In genomic region chr2:213152065-213152794, GRCh38 we compare ENCODE assay signal across 8 cellular contexts. TPM values are rescaled to one million over a fixed set of nuclear protein-coding genes. Genes with fewer than 3 reads are reported as not detected.
DNase-seq lines count a peak whose midpoint lies in the region; ATAC-seq, FAIRE-seq and TF ChIP-seq lines count a peak whose summit lies in the region.

No MANE protein-coding gene starts in this region.

- H3K4me2 ChIP-seq in endothelial cell of umbilical vein (ENCODE audit: insufficient read depth, low read length) = peak overlapping the region; percentile 81

- no peak for TF ChIP-seq EP300 in stomach (IDR thresholded peaks at IDR 0.05)

- peak; percentile 18 for ATAC-seq in activated CD4-positive, alpha-beta T cell treated with anti-CD3 and anti-CD28 coated beads for 36 hours

- dilution Hi-C loops in endothelial cell of umbilical vein (cut with MboI; ENCODE audit: extremely low pct_ligation_motif_present, low sequenced_read_pairs) = no loop called here

- H3K27me3 Mint-ChIP-seq in activated CD4-positive, alpha-beta T cell treated with anti-CD3 and anti-CD28 coated beads for 36 hours = peaks cover 32% of the 10 kb centered on the region

- FAIRE-seq in endothelial cell of umbilical vein (lab: Jason Lieb, UNC) = peak; percentile 18

- H2AFZ ChIP-seq in endothelial cell of umbilical vein (ENCODE audit: low read depth, low read length) = peak overlapping the region; percentile 94

- H3K27me3 ChIP-seq in endothelial cell of umbilical vein (ENCODE audit: control insufficient read depth in 2 of 2, insufficient read depth in 2 of 2, low read length in 2 of 2) = peaks cover 18 to 46% of the 10 kb centered on the region in 2 experiments
- no peaks in the 10 kb centered on the region for H3K27me3 ChIP-seq in stomach

- H3K36me3 Mint-ChIP-seq in activated CD4-positive, alpha-beta T cell treated with anti-CD3 and anti-CD28 coated beads for 36 hours (ENCODE audit: low read depth) = no peaks in the 10 kb centered on the region

- no peaks in the 10 kb centered on the region for H4K20me1 ChIP-seq in endothelial cell of umbilical vein (replicated peaks; ENCODE audit: control insufficient read depth, extremely low read depth, insufficient read depth, low read length)

- H3K9me1 ChIP-seq in endothelial cell of umbilical vein (replicated peaks; ENCODE audit: control insufficient read depth, extremely low read depth, insufficient read depth, low read length) = no peaks in the 10 kb centered on the region

- peak; percentile 41 for TF ChIP-seq CTCF in LNCAP (IDR thresholded peaks at IDR 0.05)
- peak; percentile 62 for TF ChIP-seq CTCF in VCaP (conservative IDR thresholded peaks at IDR 0.05)
- TF ChIP-seq CTCF in endothelial cell of umbilical vein (IDR thresholded peaks at IDR 0.05; ENCODE audit: extremely low read depth in 1 of 2, insufficient read depth in 1 of 2, low read depth in 1 of 2, low read length in 2 of 2) = peak in 1 of 2 donors; percentile 30
- peak in 4 of 7 experiments; percentile 11 to 46 (median 29) for TF ChIP-seq CTCF in stomach (IDR thresholded peaks at IDR 0.05)

- H3K9me3 ChIP-seq in endothelial cell of umbilical vein (replicated peaks; ENCODE audit: control insufficient read depth, insufficient read depth, low read length) = no peaks in the 10 kb centered on the region
- H3K9me3 ChIP-seq in mesodermal cell (ENCODE audit: control insufficient read depth, low read length) = no peaks in the 10 kb centered on the region
- H3K9me3 ChIP-seq in stomach = no peaks in the 10 kb centered on the region

- no peaks in the 10 kb centered on the region for H3K9me3 Mint-ChIP-seq in activated CD4-positive, alpha-beta T cell treated with anti-CD3 and anti-CD28 coated beads for 36 hours (ENCODE audit: low read depth)

- H3K27ac ChIP-seq in VCaP (peak overlapping the region; percentile 88), endothelial cell of umbilical vein (ENCODE audit: insufficient read depth, low read depth, low read length) (no peak overlapping the region), mesodermal cell (ENCODE audit: low read depth, low read length, severe bottlenecking) (peak overlapping the region; percentile 74), stomach (peak overlapping the region; percentile 94 to 100 (median 96))

- peak overlapping the region; percentile 77 for H3K27ac Mint-ChIP-seq in activated CD4-positive, alpha-beta T cell treated with anti-CD3 and anti-CD28 coated beads for 36 hours

- WGBS in mesodermal cell (ENCODE audit: insufficient coverage in 2 of 2), 2 experiments = 0 to 1% methylated on average over 14 to 17 of the region's 39 CpGs
- WGBS in stomach, 5 donors = 0 to 1% (median 1%) methylated on average over 28 to 39 of the region's 39 CpGs

- CTCF ChIA-PET in activated CD4-positive, alpha-beta T cell treated with anti-CD3 and anti-CD28 coated beads for 36 hours (lab: Charles Lee) = interaction anchor here (0.7 to 1.9 kb wide), 7 partner anchors 20 to 493 kb away, joined by 3 to 5 read pairs (median 4); no protein-coding TSS in a partner anchor
- CTCF ChIA-PET in endothelial cell of umbilical vein (lab: Charles Lee) = interaction anchor here (1.2 to 4.8 kb wide), 4 partner anchors 193 to 466 kb away, joined by 3 to 56 read pairs (median 31); no protein-coding TSS in a partner anchor

- peaks cover 7% of the 10 kb centered on the region for H3K4me1 ChIP-seq in endothelial cell of umbilical vein (ENCODE audit: control insufficient read depth, extremely low read depth, insufficient read depth, low read length)
- H3K4me1 ChIP-seq in mesodermal cell (ENCODE audit: control insufficient read depth, insufficient read depth, low read length, poor library complexity, severe bottlenecking) = peaks cover 11% of the 10 kb centered on the region
- peaks cover 8 to 40% (median 23%) of the 10 kb centered on the region in 4 donors for H3K4me1 ChIP-seq in stomach

- intact Hi-C loops in activated CD4-positive, alpha-beta T cell treated with anti-CD3 and anti-CD28 coated beads for 36 hours (cut with DNase I, micrococcal nuclease) = loop anchor here (2.0 to 5.0 kb wide), 5 partner anchors 33 to 235 kb away; partner anchors contain the start of gene SPAG16 (in 1 of the 2)
- intact Hi-C loops in endothelial cell of umbilical vein (cut with micrococcal nuclease) (loop anchor here (1.0 to 5.0 kb wide), 2 partner anchors 240 to 310 kb away; no protein-coding TSS in a partner anchor), stomach (cut with DNase I; ENCODE audit: low total_unique reads) (no loop called here)

- H3K4me3 ChIP-seq in endothelial cell of umbilical vein (replicated peaks in 1 of 3; ENCODE audit: insufficient read depth in 1 of 3, low read depth in 1 of 3, low read length in 3 of 3) (peak overlapping the region; percentile 69 to 83 (median 70)), mesodermal cell (ENCODE audit: extremely low read depth, insufficient read depth, low read length, poor library complexity, severe bottlenecking) (peak overlapping the region; percentile 64), stomach (peak overlapping the region; percentile 66 to 90 (median 76))

- no peaks in the 10 kb centered on the region for H3K36me3 ChIP-seq in endothelial cell of umbilical vein (ENCODE audit: control insufficient read depth in 2 of 2, extremely low read depth in 1 of 2, insufficient read depth in 2 of 2, low read length in 2 of 2)
- H3K36me3 ChIP-seq in mesodermal cell (ENCODE audit: control insufficient read depth, insufficient read depth, low read length) = no peaks in the 10 kb centered on the region
- no peaks in the 10 kb centered on the region for H3K36me3 ChIP-seq in stomach

- H3K4me3 Mint-ChIP-seq in activated CD4-positive, alpha-beta T cell treated with anti-CD3 and anti-CD28 coated beads for 36 hours = peak overlapping the region; percentile 88

- peaks cover 39% of the 10 kb centered on the region for H3K4me1 Mint-ChIP-seq in activated CD4-positive, alpha-beta T cell treated with anti-CD3 and anti-CD28 coated beads for 36 hours

- BruUV-seq in endothelial cell of umbilical vein (replicated peaks; lab: Mats Ljungman, UMichigan) = no TSS peak

- TF ChIP-seq POLR2A in endothelial cell of umbilical vein (IDR thresholded peaks at IDR 0.05; ENCODE audit: low read depth, low read length) (no peak), stomach (IDR thresholded peaks at IDR 0.05) (peak in 1 of 4 donors; percentile 19)

- peak overlapping the region; percentile 34 for H3K9ac ChIP-seq in endothelial cell of umbilical vein (replicated peaks; ENCODE audit: extremely low read depth, insufficient read depth, low read length)

- POLR2A ChIA-PET in activated CD4-positive, alpha-beta T cell treated with anti-CD3 and anti-CD28 coated beads for 36 hours (lab: Charles Lee) = no interaction called here
- POLR2A ChIA-PET in endothelial cell of umbilical vein (lab: Charles Lee) = no interaction called here

- peak; percentile 55 for DNase-seq in activated CD4-positive, alpha-beta T cell treated with anti-CD3 and anti-CD28 coated beads for 36 hours
- DNase-seq in activated CD4-positive, alpha-beta T cell treated with anti-CD3 and anti-CD28 coated beads for 1 hour = no peak
- DNase-seq in GOT3 (lab: John Stamatoyannopoulos, UW) (peak; percentile 18), endothelial cell of umbilical vein (ENCODE audit: low read depth, low spot score) (peak; percentile 64), stomach (peak; percentile 68)

- no peaks in the 10 kb centered on the region for H3K79me2 ChIP-seq in endothelial cell of umbilical vein (ENCODE audit: control insufficient read depth, insufficient read depth, low read length)

TF ChIP-seq in endothelial cell of umbilical vein, 7 proteins besides CTCF, POLR2A, EP300 and RAD21:
- TF ChIP-seq MAX (IDR thresholded peaks at IDR 0.05; ENCODE audit: insufficient read depth, insufficient read length) = no peak
- peak; percentile 60 for TF ChIP-seq EZH2 (IDR thresholded peaks at IDR 0.05; ENCODE audit: borderline replicate concordance, low read depth, low read length, severe bottlenecking)

RNA-seq across cellular contexts. Expression of gene IKZF2, which starts 0.8 kb away (rescaled TPM):
- 1 to 10 TPM; 6.3 to 8.3 TPM for total RNA-seq in activated CD4-positive, alpha-beta T cell treated with anti-CD3 and anti-CD28 coated beads for 36 hours
- total RNA-seq in endothelial cell of umbilical vein (0.46 and 0.72 TPM in 2 replicates), stomach (10 to 100 TPM in 2 of 5 donors, 1 to 10 TPM in 2, under 1 TPM in 1; 0.87 to 19.8 (median 7.1) TPM)
- polyA plus RNA-seq in endothelial cell of umbilical vein (0.08 and 0.16 TPM in 2 replicates), stomach (1 to 10 TPM in 1 of 3 donors, under 1 TPM in 2; 0.56 to 3.7 (median 0.61) TPM)
- 0.09 and 0.17 TPM in 2 replicates for polyA plus RNA-seq in endothelial cell of umbilical vein (2011; cell fraction: cytosol; rRNA removed)
- polyA plus RNA-seq in endothelial cell of umbilical vein (2011; cell fraction: nucleus; rRNA removed) = 0.39 and 0.83 TPM in 2 replicates
- 0.04 and 0.24 TPM in 2 replicates for polyA plus RNA-seq in endothelial cell of umbilical vein (2012)
- polyA minus RNA-seq in endothelial cell of umbilical vein = 0.63 and 1.4 TPM in 2 replicates
- polyA minus RNA-seq in endothelial cell of umbilical vein (2011; cell fraction: cytosol; rRNA and poly(A)+ RNA removed) = 1.8 TPM
- 0.96 and 2.5 TPM in 2 replicates for polyA minus RNA-seq in endothelial cell of umbilical vein (2011; cell fraction: nucleus; rRNA and poly(A)+ RNA removed)
- polyA plus RNA-seq in mesodermal cell (2013, experiment 1 of 2) = 2.5 TPM
- 2.1 TPM for polyA plus RNA-seq in mesodermal cell (2013, experiment 2 of 2)
